Comparison of ENCODE assay signal across 13 cellular contexts in genomic region chr3:106119691-106120090, GRCh38.
DNase-seq lines count a peak whose midpoint lies in the region; TF ChIP-seq lines count a peak whose summit lies in the region.
"Had no signal": no experiment of that assay in that cellular context is flagged by ENCODE, and none has a peak within 500 bp of the region (broad histone marks: within the 10 kb centered on the region; RNA-seq: fewer than 3 reads in every experiment).

No MANE protein-coding gene starts in this region.

- H3K4me1 Mint-ChIP-seq in activated CD4-positive, alpha-beta memory T cell treated with anti-CD3 and anti-CD28 coated beads for 36 hours (ENCODE audit: low read depth), result peaks cover 21% of the 10 kb centered on the region
- peaks cover 20% of the 10 kb centered on the region for H3K4me1 Mint-ChIP-seq in activated CD4-positive, alpha-beta memory T cell treated with anti-CD3 and anti-CD28 coated beads, Interleukin-2, amount 10 ng/mL, durations not matched to agents 7 days and 5 days

- no peaks in the 10 kb centered on the region for H3K9me3 Mint-ChIP-seq in activated CD4-positive, alpha-beta memory T cell treated with anti-CD3 and anti-CD28 coated beads for 36 hours
- peaks cover 9% of the 10 kb centered on the region for H3K9me3 Mint-ChIP-seq in activated CD4-positive, alpha-beta memory T cell treated with anti-CD3 and anti-CD28 coated beads, Interleukin-2, amount 10 ng/mL, durations not matched to agents 7 days and 5 days
- H3K9me3 Mint-ChIP-seq: endodermal cell had no signal

- TF ChIP-seq EP300 in suprapubic skin (IDR thresholded peaks at IDR 0.05), result no peak

- intact Hi-C loops in activated CD4-positive, alpha-beta memory T cell treated with anti-CD3 and anti-CD28 coated beads for 36 hours (cut with micrococcal nuclease), result loop anchor here (1.0 to 5.0 kb wide), 5 partner anchors 57 to 292 kb away; partner anchors contain the start of gene CBLB

- H3K27me3 ChIP-seq in Peyer's patch, result no peaks in the 10 kb centered on the region
- H3K27me3 ChIP-seq in suprapubic skin, result no peaks in the 10 kb centered on the region
- H3K27me3 ChIP-seq: ascending aorta, sigmoid colon had no signal

- H3K36me3 ChIP-seq in Peyer's patch, result no peaks in the 10 kb centered on the region
- H3K36me3 ChIP-seq in suprapubic skin, result no peaks in the 10 kb centered on the region
- H3K36me3 ChIP-seq: ascending aorta, sigmoid colon had no signal

- H3K27me3 Mint-ChIP-seq in activated CD4-positive, alpha-beta memory T cell treated with anti-CD3 and anti-CD28 coated beads for 36 hours, result no peaks in the 10 kb centered on the region
- no peaks in the 10 kb centered on the region for H3K27me3 Mint-ChIP-seq in activated CD4-positive, alpha-beta memory T cell treated with anti-CD3 and anti-CD28 coated beads, Interleukin-2, amount 10 ng/mL, durations not matched to agents 7 days and 5 days

- H3K27ac ChIP-seq in epithelial cell of prostate, result peak overlapping the region; percentile 44
- no peak overlapping the region for H3K27ac ChIP-seq in Peyer's patch
- no peak overlapping the region for H3K27ac ChIP-seq in suprapubic skin
- H3K27ac ChIP-seq: ascending aorta, sigmoid colon had no signal

- peak; percentile 42 for DNase-seq in activated CD4-positive, alpha-beta memory T cell treated with anti-CD3 and anti-CD28 coated beads for 36 hours
- no peak for DNase-seq in activated CD4-positive, alpha-beta memory T cell treated with anti-CD3 and anti-CD28 coated beads, Interleukin-2, amount 10 ng/mL, durations not matched to agents 7 days and 5 days
- DNase-seq in SK-MEL-5 (ENCODE audit: low read depth, low spot score), result peak; percentile 94
- no peak for DNase-seq in epithelial cell of prostate (ENCODE audit: low read depth, low spot score)
- peak in 2 of 3 donors; percentile 2 to 8 for DNase-seq in stimulated activated CD4-positive, alpha-beta T cell treated with anti-CD3 and anti-CD28 coated beads, TNF-alpha, amount 100 ng/mL, for 48 hours (ENCODE audit: low read depth in 3 of 3)
- DNase-seq in LoVo (ENCODE audit: low spot score), result no peak
- DNase-seq in Peyer's patch, result no peak
- no peak for DNase-seq in suprapubic skin (ENCODE audit: low spot score in 2 of 2)
- DNase-seq: activated CD4-positive, CD25-positive, alpha-beta regulatory T cell; endodermal cell; KBM-7; sigmoid colon had no signal

- TF ChIP-seq CTCF in Peyer's patch (IDR thresholded peaks at IDR 0.05) (no peak), suprapubic skin (IDR thresholded peaks at IDR 0.05) (no peak)

- no peak overlapping the region for H3K4me3 Mint-ChIP-seq in activated CD4-positive, alpha-beta memory T cell treated with anti-CD3 and anti-CD28 coated beads for 36 hours
- H3K4me3 Mint-ChIP-seq in activated CD4-positive, alpha-beta memory T cell treated with anti-CD3 and anti-CD28 coated beads, Interleukin-2, amount 10 ng/mL, durations not matched to agents 7 days and 5 days, result no peak overlapping the region
- H3K4me3 Mint-ChIP-seq: endodermal cell had no signal

- WGBS in suprapubic skin, result 75% methylated on average over 1 of the region's 1 CpG

- POLR2A ChIA-PET in activated CD4-positive, alpha-beta memory T cell treated with anti-CD3 and anti-CD28 coated beads for 36 hours (lab: Charles Lee), result interaction anchor here (0.5 to 1.4 kb wide), 4 partner anchors 54 to 115 kb away, joined by 3 to 4 read pairs (median 4); no protein-coding TSS in a partner anchor
- POLR2A ChIA-PET in activated CD4-positive, alpha-beta memory T cell treated with anti-CD3 and anti-CD28 coated beads, Interleukin-2, amount 10 ng/mL, durations not matched to agents 7 days and 5 days (lab: Charles Lee), result interaction anchor here (0.6 kb wide), 1 partner anchor 308 kb away, joined by 4 read pairs; no protein-coding TSS in a partner anchor

- CTCF ChIA-PET in activated CD4-positive, alpha-beta memory T cell treated with anti-CD3 and anti-CD28 coated beads for 36 hours (lab: Charles Lee), result interaction anchor here (1.0 to 1.2 kb wide), 3 partner anchors 66 to 490 kb away, joined by 3 read pairs; no protein-coding TSS in a partner anchor
- CTCF ChIA-PET in activated CD4-positive, alpha-beta memory T cell treated with anti-CD3 and anti-CD28 coated beads, Interleukin-2, amount 10 ng/mL, durations not matched to agents 7 days and 5 days (lab: Charles Lee), result no interaction called here

- H3K4me3 ChIP-seq in Peyer's patch, result no peak overlapping the region
- no peak overlapping the region for H3K4me3 ChIP-seq in suprapubic skin
- H3K4me3 ChIP-seq: ascending aorta, sigmoid colon had no signal

- H3K9me3 ChIP-seq in Peyer's patch, result no peaks in the 10 kb centered on the region
- no peaks in the 10 kb centered on the region for H3K9me3 ChIP-seq in suprapubic skin
- H3K9me3 ChIP-seq: ascending aorta, sigmoid colon had no signal

- TF ChIP-seq POLR2A in Peyer's patch (IDR thresholded peaks at IDR 0.05), result no peak
- no peak for TF ChIP-seq POLR2A in suprapubic skin (IDR thresholded peaks at IDR 0.05)

- no peaks in the 10 kb centered on the region for H3K36me3 Mint-ChIP-seq in activated CD4-positive, alpha-beta memory T cell treated with anti-CD3 and anti-CD28 coated beads for 36 hours
- peaks cover 11% of the 10 kb centered on the region for H3K36me3 Mint-ChIP-seq in activated CD4-positive, alpha-beta memory T cell treated with anti-CD3 and anti-CD28 coated beads, Interleukin-2, amount 10 ng/mL, durations not matched to agents 7 days and 5 days (ENCODE audit: low read depth)

- H3K27ac Mint-ChIP-seq in activated CD4-positive, alpha-beta memory T cell treated with anti-CD3 and anti-CD28 coated beads for 36 hours, result peak overlapping the region; percentile 50
- no peak overlapping the region for H3K27ac Mint-ChIP-seq in activated CD4-positive, alpha-beta memory T cell treated with anti-CD3 and anti-CD28 coated beads, Interleukin-2, amount 10 ng/mL, durations not matched to agents 7 days and 5 days

- in situ Hi-C loops in SK-MEL-5 (cut with HindIII; ENCODE audit: low pct_unique_long_range_greater_than_20kb, low sequenced_read_pairs), result no loop called here

- H3K4me1 ChIP-seq in Peyer's patch, result no peaks in the 10 kb centered on the region
- H3K4me1 ChIP-seq in suprapubic skin, result no peaks in the 10 kb centered on the region
- H3K4me1 ChIP-seq: ascending aorta, sigmoid colon had no signal

Comparison
In these comparisons a context has a peak if more than half of its experiments do, and no peak if none do; other contexts are left out.
1. DNase-seq: peak in activated CD4-positive, alpha-beta memory T cell treated with anti-CD3 and anti-CD28 coated beads for 36 hours (single experiment), SK-MEL-5 (single experiment) and stimulated activated CD4-positive, alpha-beta T cell treated with anti-CD3 and anti-CD28 coated beads, TNF-alpha, amount 100 ng/mL, for 48 hours (2 of 3); none in activated CD4-positive, alpha-beta memory T cell treated with anti-CD3 and anti-CD28 coated beads, Interleukin-2, amount 10 ng/mL, durations not matched to agents 7 days and 5 days (single experiment), epithelial cell of prostate (single experiment), LoVo (single experiment), Peyer's patch (0 of 3) and suprapubic skin (0 of 2).